In genomic region chr14:60621386-60621785, GRCh38 we compare ENCODE assay signal across 21 cellular contexts. TPM values are rescaled to one million over a fixed set of nuclear protein-coding genes. Genes with fewer than 3 reads are reported as not detected.
DNase-seq lines count a peak whose midpoint lies in the region; TF ChIP-seq lines count a peak whose summit lies in the region.
"Had no signal": no experiment of that assay in that cellular context is flagged by ENCODE, and none has a peak within 500 bp of the region (broad histone marks: within the 10 kb centered on the region; RNA-seq: fewer than 3 reads in every experiment).

No MANE protein-coding gene starts in this region.

- CTCF ChIA-PET in OCI-LY7 (lab: Charles Lee; ENCODE audit: unreplicated experiment), result no interaction called here

- BruUV-seq in OCI-LY7 (replicated peaks; lab: Mats Ljungman, UMichigan), result no TSS peak

- intact Hi-C loops in OCI-LY7 (cut with micrococcal nuclease; ENCODE audit: unreplicated experiment), result no loop called here

- no peaks in the 10 kb centered on the region for H4K20me1 ChIP-seq in OCI-LY7 (ENCODE audit: insufficient read depth, low read length)

- H3K79me2 ChIP-seq in parathyroid adenoma (peaks cover 30% of the 10 kb centered on the region), OCI-LY7 (ENCODE audit: insufficient read depth, low read depth, low read length) (no peaks in the 10 kb centered on the region)

- POLR2A ChIA-PET in OCI-LY7 (lab: Charles Lee), result no interaction called here

- DNase-seq in DMS53 (lab: John Stamatoyannopoulos, UW), result peak; percentile 25
- no peak for DNase-seq in DMS53 treated with DMSO at 0.1 percent for 48 hours (lab: John Stamatoyannopoulos, UW; ENCODE audit: unreplicated experiment)
- peak; percentile 21 for DNase-seq in NCI-H69 (lab: John Stamatoyannopoulos, UW)
- no peak for DNase-seq in NCI-H1694 (lab: John Stamatoyannopoulos, UW)
- no peak for DNase-seq in OCI-LY7 (ENCODE audit: low spot score)
- no peak for DNase-seq in hippocampal formation (lab: John Stamatoyannopoulos, UW)
- DNase-seq: CD8-positive, alpha-beta memory T cell; GOT3; HCEC 1CT; NCI-H1048; NCI-H1436 treated with DMSO at 0.1 percent for 48 hours; NCI-H1930; NCI-H2107; NCI-H446 treated with DMSO at 0.1 percent for 48 hours; NCI-H774; Peyer's patch; SHP77 treated with DMSO at 0.1 percent for 48 hours; T-helper 1 cell had no signal

- H3K4me1 ChIP-seq in parathyroid adenoma, result peaks cover 13% of the 10 kb centered on the region
- H3K4me1 ChIP-seq in OCI-LY7 (ENCODE audit: insufficient read depth, low read length, poor library complexity, severe bottlenecking), result peaks cover 6% of the 10 kb centered on the region
- H3K4me1 ChIP-seq: Peyer's patch had no signal

- no peak overlapping the region for H2AFZ ChIP-seq in parathyroid adenoma
- no peak overlapping the region for H2AFZ ChIP-seq in OCI-LY7 (ENCODE audit: low read length)

- H3K27ac ChIP-seq in C4-2B (peak overlapping the region; percentile 73; the same call in 1 of the 2 replicates), parathyroid adenoma (no peak overlapping the region), OCI-LY7 (ENCODE audit: low read depth, low read length, poor library complexity, severe bottlenecking) (no peak overlapping the region)
- H3K27ac ChIP-seq: 22Rv1, Peyer's patch had no signal

- no peak overlapping the region for H3K9ac ChIP-seq in parathyroid adenoma

- no peak for TF ChIP-seq CTCF in C4-2B (conservative IDR thresholded peaks at IDR 0.05)
- no peak for TF ChIP-seq CTCF in parathyroid adenoma (IDR thresholded peaks at IDR 0.05)
- TF ChIP-seq CTCF in OCI-LY7 (conservative IDR thresholded peaks at IDR 0.05; ENCODE audit: low read length), result no peak

- H3K4me3 ChIP-seq in parathyroid adenoma (ENCODE audit: low read depth, low read length) (peak overlapping the region; percentile 18), OCI-LY7 (ENCODE audit: low read depth, low read length, poor library complexity, severe bottlenecking) (no peak overlapping the region)
- H3K4me3 ChIP-seq: Peyer's patch had no signal

- H3K36me3 ChIP-seq in parathyroid adenoma (ENCODE audit: control insufficient read depth, insufficient read depth, low read length), result no peaks in the 10 kb centered on the region
- no peaks in the 10 kb centered on the region for H3K36me3 ChIP-seq in OCI-LY7 (ENCODE audit: insufficient read depth, low read length)
- H3K36me3 ChIP-seq: Peyer's patch had no signal

- H3K27me3 ChIP-seq in parathyroid adenoma (ENCODE audit: control insufficient read depth, insufficient read depth, low read length), result no peaks in the 10 kb centered on the region
- H3K27me3 ChIP-seq: Peyer's patch had no signal

- peak overlapping the region; percentile 11 for H3K4me2 ChIP-seq in parathyroid adenoma (ENCODE audit: low read length)
- H3K4me2 ChIP-seq in OCI-LY7 (ENCODE audit: low read length), result no peak overlapping the region

- H3K9me3 ChIP-seq in parathyroid adenoma (ENCODE audit: control insufficient read depth, low read length) (no peaks in the 10 kb centered on the region), OCI-LY7 (ENCODE audit: low read length) (no peaks in the 10 kb centered on the region)
- H3K9me3 ChIP-seq: Peyer's patch had no signal

- H3K9me2 ChIP-seq in OCI-LY7 (ENCODE audit: insufficient read depth, low read length), result no peaks in the 10 kb centered on the region

RNA-seq across cellular contexts. Expression of gene SIX1, which starts 27.9 kb away (rescaled TPM):
- total RNA-seq in OCI-LY7 (2014; rRNA removed; shearing (Covaris generic)), result 0.18 and 0.35 TPM in 2 replicates
- total RNA-seq in OCI-LY7 (2022), result 1.6 and 2.9 TPM in 2 replicates
- total RNA-seq: CD8-positive, alpha-beta memory T cell; Peyer's patch had no signal

Comparison
In these comparisons a context has a peak if more than half of its experiments do, and no peak if none do; other contexts are left out.
1. DNase-seq: peak in DMS53 (single experiment) and NCI-H69 (single experiment); none in DMS53 treated with DMSO at 0.1 percent for 48 hours (single experiment), NCI-H1694 (single experiment), OCI-LY7 (single experiment) and hippocampal formation (0 of 2).